In genomic region chr18:72584787-72585186, GRCh38 we compare ENCODE assay signal across 24 cellular contexts. TPM values are rescaled to one million over a fixed set of nuclear protein-coding genes. Genes with fewer than 3 reads are reported as not detected.
A peak's percentile ranks its signal among the peaks of the same experiment; 100 is the strongest.
DNase-seq lines count a peak whose midpoint lies in the region; ATAC-seq, FAIRE-seq and TF ChIP-seq lines count a peak whose summit lies in the region.
"Had no signal": no experiment of that assay in that cellular context is flagged by ENCODE, and none has a peak within 500 bp of the region (broad histone marks: within the 10 kb centered on the region; RNA-seq: fewer than 3 reads in every experiment).

No MANE protein-coding gene starts in this region.

- no peak overlapping the region for H4K5ac ChIP-seq in mesendoderm (ENCODE audit: low read length)

- DNase-seq in bronchial epithelial cell (ENCODE audit: low read depth): no peak
- no peak for DNase-seq in mesendoderm
- DNase-seq in trophoblast cell: no peak
- no peak for DNase-seq in activated effector memory CD4-positive, alpha-beta T cell treated with Interleukin-2 at 50 U/mL for 16 hours
- no peak for DNase-seq in NCI-H748 (lab: John Stamatoyannopoulos, UW; ENCODE audit: unreplicated experiment)
- no peak for DNase-seq in coronary artery (ENCODE audit: low spot score)
- DNase-seq: 8988T; ACHN; BE2C; C1 segment of cervical spinal cord; Caco-2; Calu3; CD4-positive, alpha-beta T cell; CD8-positive, alpha-beta T cell; DMS79 treated with DMSO at 0.1 percent for 48 hours; GF-D8 had no signal

- H2AFZ ChIP-seq in trophoblast cell (ENCODE audit: insufficient read depth, low read length, poor library complexity): no peak overlapping the region

- H3K4ac ChIP-seq in mesendoderm (ENCODE audit: low read depth, low read length): no peak overlapping the region
- no peak overlapping the region for H3K4ac ChIP-seq in trophoblast cell (ENCODE audit: low read depth, low read length)

- H3K27me3 ChIP-seq in bronchial epithelial cell (ENCODE audit: control insufficient read depth, insufficient read depth, low read length) (no peaks in the 10 kb centered on the region), mesendoderm (ENCODE audit: insufficient read depth, low read length, poor library complexity) (no peaks in the 10 kb centered on the region), trophoblast cell (ENCODE audit: insufficient read depth, low read length) (no peaks in the 10 kb centered on the region)
- H3K27me3 ChIP-seq: BE2C, BLaER1 had no signal

- H3K4me2 ChIP-seq in mesendoderm (ENCODE audit: low read length) (no peak overlapping the region), trophoblast cell (ENCODE audit: low read length) (no peak overlapping the region)
- H3K4me2 ChIP-seq: BLaER1 had no signal

- H4K91ac ChIP-seq in trophoblast cell (ENCODE audit: low read depth, low read length): no peak overlapping the region

- H3K79me2 ChIP-seq in mesendoderm (ENCODE audit: control insufficient read depth, insufficient read depth, low read length) (no peaks in the 10 kb centered on the region), trophoblast cell (ENCODE audit: control insufficient read depth, insufficient read depth, low read length, poor library complexity) (no peaks in the 10 kb centered on the region)

- H2BK5ac ChIP-seq in mesendoderm (ENCODE audit: low read length) (no peak overlapping the region), trophoblast cell (ENCODE audit: low read depth, low read length, poor library complexity) (no peak overlapping the region)

- TF ChIP-seq CTCF in C4-2B (conservative IDR thresholded peaks at IDR 0.05): no peak
- TF ChIP-seq CTCF in bronchial epithelial cell (IDR thresholded peaks at IDR 0.05; ENCODE audit: insufficient read depth, low read length, severe bottlenecking): no peak
- TF ChIP-seq CTCF in coronary artery (IDR thresholded peaks at IDR 0.05): no peak

- H3K27ac ChIP-seq in C4-2B: peak overlapping the region; percentile 7; the same call in 1 of the 2 replicates
- no peak overlapping the region for H3K27ac ChIP-seq in mesendoderm (ENCODE audit: low read depth, low read length)
- no peak overlapping the region for H3K27ac ChIP-seq in trophoblast cell (ENCODE audit: low read depth, low read length)
- no peak overlapping the region for H3K27ac ChIP-seq in coronary artery
- H3K27ac ChIP-seq: BLaER1 had no signal

- H2BK120ac ChIP-seq in mesendoderm (ENCODE audit: low read depth, low read length) (no peak overlapping the region), trophoblast cell (ENCODE audit: insufficient read depth, low read length, poor library complexity) (no peak overlapping the region)

- no peak overlapping the region for H4K12ac ChIP-seq in trophoblast cell (ENCODE audit: low read depth, low read length)

- no peak overlapping the region for H3K56ac ChIP-seq in mesendoderm (ENCODE audit: low read length)

- H2AK5ac ChIP-seq in mesendoderm (ENCODE audit: low read length) (no peak overlapping the region), trophoblast cell (ENCODE audit: low read length) (no peak overlapping the region)

- H2BK12ac ChIP-seq in trophoblast cell (ENCODE audit: low read length): no peak overlapping the region

- H3K9ac ChIP-seq in mesendoderm (ENCODE audit: low read length): no peak overlapping the region
- H3K9ac ChIP-seq in trophoblast cell (ENCODE audit: low read length): no peak overlapping the region
- H3K9ac ChIP-seq: BLaER1 had no signal

- H3K9me3 ChIP-seq in trophoblast cell (ENCODE audit: insufficient read depth, low read depth, low read length): no peaks in the 10 kb centered on the region
- H3K9me3 ChIP-seq: BE2C, Caco-2 had no signal

- H3K23ac ChIP-seq in mesendoderm (ENCODE audit: low read length) (peak overlapping the region; percentile 69), trophoblast cell (ENCODE audit: low read length) (peak overlapping the region; percentile 49)

- peak; percentile 79 for FAIRE-seq in bronchial epithelial cell (lab: Jason Lieb, UNC)
- FAIRE-seq: A204.1, D721Med, G401.6, GM12891, GM19239 had no signal

- H3K79me1 ChIP-seq in mesendoderm (ENCODE audit: low read length): no peaks in the 10 kb centered on the region
- no peaks in the 10 kb centered on the region for H3K79me1 ChIP-seq in trophoblast cell (ENCODE audit: low read length)

- H3K18ac ChIP-seq in mesendoderm (ENCODE audit: low read length) (no peak overlapping the region), trophoblast cell (ENCODE audit: low read length) (no peak overlapping the region)

- peaks cover 4% of the 10 kb centered on the region for H3K4me1 ChIP-seq in mesendoderm (ENCODE audit: control insufficient read depth, low read depth, low read length)
- peaks cover 3 to 12% of the 10 kb centered on the region in 2 experiments for H3K4me1 ChIP-seq in trophoblast cell (ENCODE audit: control insufficient read depth in 1 of 2, insufficient read depth in 2 of 2, low read length in 2 of 2)
- H3K4me1 ChIP-seq: BE2C, BLaER1, Caco-2 had no signal

- no CpG with 5 or more reads among the region's 3 CpGs for WGBS in mesendoderm (ENCODE audit: extremely low coverage, insufficient coverage, low lambda C conversion rate)
- no CpG with 5 or more reads among the region's 3 CpGs for WGBS in trophoblast cell (ENCODE audit: extremely low coverage, insufficient coverage, insufficient read length)

- ATAC-seq in GM21360 (IDR thresholded peaks at IDR 0.05; ENCODE audit: unreplicated experiment): no peak
- ATAC-seq: CD8-positive, alpha-beta T cell had no signal

- no peak overlapping the region for H2BK15ac ChIP-seq in mesendoderm (replicated peaks; ENCODE audit: low read depth)

- no peak overlapping the region for H3K14ac ChIP-seq in trophoblast cell (ENCODE audit: low read length)

- no peak overlapping the region for H4K8ac ChIP-seq in mesendoderm (ENCODE audit: low read depth, low read length)
- H4K8ac ChIP-seq in trophoblast cell (ENCODE audit: low read depth, low read length): no peak overlapping the region

- H3K4me3 ChIP-seq in bronchial epithelial cell (ENCODE audit: low read depth, low read length) (no peak overlapping the region), mesendoderm (ENCODE audit: low read length) (no peak overlapping the region), trophoblast cell (ENCODE audit: low read depth, low read length) (no peak overlapping the region), coronary artery (no peak overlapping the region)
- H3K4me3 ChIP-seq: BLaER1 had no signal

- no peaks in the 10 kb centered on the region for H3K36me3 ChIP-seq in bronchial epithelial cell (ENCODE audit: control insufficient read depth, insufficient read depth, low read length)
- H3K36me3 ChIP-seq in mesendoderm (ENCODE audit: control insufficient read depth, insufficient read depth, low read length): no peaks in the 10 kb centered on the region
- no peaks in the 10 kb centered on the region for H3K36me3 ChIP-seq in trophoblast cell (ENCODE audit: control insufficient read depth in 1 of 2, insufficient read depth in 2 of 2, low read length in 2 of 2)
- H3K36me3 ChIP-seq: BE2C, BLaER1 had no signal

RNA-seq across cellular contexts. Expression of gene CBLN2, which starts 40.6 kb away (rescaled TPM):
- total RNA-seq in bronchial epithelial cell: not detected in 2 replicates
- not detected for polyA plus RNA-seq in mesendoderm (2013, experiment 1 of 2)
- polyA plus RNA-seq in mesendoderm (2013, experiment 2 of 2): not detected
- 0.26 and 0.36 TPM in 2 replicates for polyA plus RNA-seq in trophoblast cell (2013)
- total RNA-seq: Caco-2; Calu3; CD4-positive, alpha-beta T cell; CD8-positive, alpha-beta T cell had no signal
